In genomic region chr15:57556040-57556439, GRCh38 we compare ENCODE assay signal across 20 cellular contexts. TPM values are rescaled to one million over a fixed set of nuclear protein-coding genes. Genes with fewer than 3 reads are reported as not detected.
"Had no signal": no experiment of that assay in that cellular context is flagged by ENCODE, and none has a peak within 500 bp of the region (broad histone marks: within the 10 kb centered on the region; RNA-seq: fewer than 3 reads in every experiment).

No MANE protein-coding gene starts in this region.

- H3K27me3 ChIP-seq: foreskin keratinocyte, heart left ventricle, sigmoid colon, stomach, thyroid gland, upper lobe of left lung, uterus had no signal

- H3K27ac Mint-ChIP-seq: effector memory CD8-positive, alpha-beta T cell; natural killer cell treated with Interleukin-12 subunit alpha and Interleukin-12 subunit beta and Interleukin-15 and Interleukin-18, amount 100 ng/mL, for 72 hours had no signal

- H3K4me3 ChIP-seq: heart left ventricle, lung, sigmoid colon, stomach, thyroid gland, upper lobe of left lung, uterus had no signal

- DNase-seq: effector memory CD8-positive, alpha-beta T cell; erythroblast; foreskin keratinocyte; heart left ventricle; hippocampal formation; left ventricle myocardium superior; midbrain; sigmoid colon; small intestine; stimulated activated CD4-positive, alpha-beta T cell treated with anti-CD3 and anti-CD28 coated beads, Interleukin-12 subunit alpha, Interleukin-12 subunit beta, amount 100 ng/mL, for 4 hours; stimulated activated naive CD4-positive, alpha-beta T cell; stomach; thyroid gland; upper lobe of left lung; uterus had no signal

- H3K4me3 Mint-ChIP-seq: dendritic cell treated with granulocyte-macrophage colony-stimulating factor and Interleukin-4, amounts not matched to agents 40 ng/mL and 50 ng/mL, for 4 days; effector memory CD8-positive, alpha-beta T cell; natural killer cell treated with Interleukin-12 subunit alpha and Interleukin-12 subunit beta and Interleukin-15 and Interleukin-18, amount 100 ng/mL, for 72 hours had no signal

- H3K9me3 Mint-ChIP-seq: dendritic cell treated with granulocyte-macrophage colony-stimulating factor and Interleukin-4, amounts not matched to agents 40 ng/mL and 50 ng/mL, for 4 days; effector memory CD8-positive, alpha-beta T cell; natural killer cell treated with Interleukin-12 subunit alpha and Interleukin-12 subunit beta and Interleukin-15 and Interleukin-18, amount 100 ng/mL, for 72 hours had no signal

- ATAC-seq: effector memory CD8-positive, alpha-beta T cell; foreskin keratinocyte; heart left ventricle; left colon; left ventricle myocardium superior; natural killer cell treated with Interleukin-12 subunit alpha and Interleukin-12 subunit beta and Interleukin-15 and Interleukin-18, amount 100 ng/mL, for 72 hours had no signal

- H3K4me1 ChIP-seq: uterus had no signal

- H3K36me3 Mint-ChIP-seq: natural killer cell treated with Interleukin-12 subunit alpha and Interleukin-12 subunit beta and Interleukin-15 and Interleukin-18, amount 100 ng/mL, for 72 hours had no signal

- H3K9me3 ChIP-seq: heart left ventricle, neutrophil, sigmoid colon, stomach, thyroid gland, upper lobe of left lung, uterus had no signal

- H3K36me3 ChIP-seq: heart left ventricle, neutrophil, sigmoid colon, stomach, thyroid gland, upper lobe of left lung, uterus had no signal

- H3K27ac ChIP-seq: foreskin keratinocyte, neutrophil, sigmoid colon had no signal

RNA-seq across cellular contexts. Expression of gene MYZAP, which starts 35.7 kb away (rescaled TPM):
- total RNA-seq: natural killer cell treated with Interleukin-12 subunit alpha and Interleukin-12 subunit beta and Interleukin-15 and Interleukin-18, amount 100 ng/mL, for 72 hours had no signal
